8 cellular contexts compared by ENCODE assay signal in the genomic region with DNA sequence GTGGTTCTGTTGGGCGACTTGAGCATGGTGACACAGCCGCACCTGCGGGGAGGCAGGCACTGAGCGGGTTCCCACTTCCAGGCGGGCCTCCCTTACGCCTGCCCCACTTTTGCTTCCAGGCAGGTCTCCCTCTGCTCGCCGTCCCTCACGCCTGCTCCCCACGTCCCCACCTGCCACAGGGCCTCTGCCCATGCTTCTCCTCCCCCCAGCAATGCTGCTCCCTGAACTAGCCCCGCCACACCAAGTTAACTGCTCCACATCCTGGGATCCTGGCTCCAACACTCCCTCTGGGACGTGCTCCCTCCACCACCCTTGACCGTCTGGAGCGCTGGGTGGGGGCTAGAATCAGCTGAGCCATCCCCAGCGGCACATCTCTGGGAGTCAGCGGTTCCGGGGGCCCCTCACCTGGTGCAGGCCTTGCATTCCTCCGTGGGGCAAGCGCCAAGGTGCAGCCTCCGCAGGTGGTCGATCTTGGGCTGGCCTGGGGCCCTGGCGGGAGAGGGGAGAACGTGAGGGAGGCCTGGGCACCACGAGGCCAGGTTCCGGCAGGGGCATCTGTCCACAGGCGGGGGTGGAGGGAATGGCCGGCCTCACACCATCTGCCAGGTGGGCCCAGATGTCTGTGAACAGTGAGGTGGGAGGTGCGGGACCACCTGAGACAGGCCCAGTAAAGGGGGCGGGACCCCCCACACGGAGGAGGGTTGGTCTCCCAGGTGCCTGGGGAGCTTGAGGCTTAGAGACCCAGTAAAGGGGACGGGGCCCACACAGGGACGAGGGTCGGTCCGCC. TPM values are rescaled to one million over a fixed set of nuclear protein-coding genes. Genes with fewer than 3 reads are reported as not detected.
DNase-seq lines count a peak whose midpoint lies in the region; ATAC-seq, FAIRE-seq and TF ChIP-seq lines count a peak whose summit lies in the region.
"Had no signal": no experiment of that assay in that cellular context is flagged by ENCODE, and none has a peak within 500 bp of the region (broad histone marks: within the 10 kb centered on the region; RNA-seq: fewer than 3 reads in every experiment).

No MANE protein-coding gene starts in this region.

- no peak overlapping the region for H2AFZ ChIP-seq in keratinocyte (ENCODE audit: control insufficient read depth, low read length)

- no peak for TF ChIP-seq EP300 in upper lobe of left lung (IDR thresholded peaks at IDR 0.05)

- H3K4me3 ChIP-seq in adrenal gland (no peak overlapping the region), keratinocyte (ENCODE audit: control insufficient read depth in 2 of 3, extremely low read depth in 1 of 3, insufficient read depth in 2 of 3, low read depth in 1 of 3, low read length in 3 of 3) (no peak overlapping the region), upper lobe of left lung (no peak overlapping the region)

- H3K27ac ChIP-seq in adrenal gland (peak overlapping the region in 4 of 5 donors; percentile 63 to 91 (median 78)), keratinocyte (ENCODE audit: control insufficient read depth, insufficient read depth, low read length) (peak overlapping the region; percentile 48), upper lobe of left lung (peak overlapping the region in 3 of 4 donors; percentile 60 to 83 (median 75))

- H4K20me1 ChIP-seq in keratinocyte (ENCODE audit: control insufficient read depth, extremely low read depth, insufficient read depth, low read length): no peaks in the 10 kb centered on the region

- H3K9me1 ChIP-seq in keratinocyte (ENCODE audit: control insufficient read depth, extremely low read depth, insufficient read depth, low read length): no peaks in the 10 kb centered on the region

- H3K27me3 ChIP-seq in adrenal gland (no peaks in the 10 kb centered on the region), keratinocyte (ENCODE audit: control insufficient read depth, extremely low read depth, insufficient read depth, low read length) (no peaks in the 10 kb centered on the region), upper lobe of left lung (no peaks in the 10 kb centered on the region)

- peaks cover 0 to 25% of the 10 kb centered on the region in 2 donors for H3K36me3 ChIP-seq in adrenal gland (replicated peaks in 1 of 2)
- H3K36me3 ChIP-seq in keratinocyte (ENCODE audit: control insufficient read depth in 2 of 2, extremely low read depth in 1 of 2, insufficient read depth in 2 of 2, low read length in 2 of 2): peaks cover 14 to 15% of the 10 kb centered on the region in 2 experiments
- H3K36me3 ChIP-seq in upper lobe of left lung: peaks cover 0 to 52% (median 39%) of the 10 kb centered on the region in 4 donors

- no peak for FAIRE-seq in keratinocyte (lab: Jason Lieb, UNC)
- FAIRE-seq: RCC 7860 had no signal

- no peak for TF ChIP-seq CTCF in adrenal gland (IDR thresholded peaks at IDR 0.05)
- no peak for TF ChIP-seq CTCF in keratinocyte (optimal IDR thresholded peaks at IDR 0.05 in 1 of 3, IDR thresholded peaks at IDR 0.05 in 1 of 3, conservative IDR thresholded peaks at IDR 0.05 in 1 of 3; ENCODE audit: extremely low read depth in 1 of 3, insufficient read depth in 2 of 3, low read length in 3 of 3)
- no peak for TF ChIP-seq CTCF in upper lobe of left lung (IDR thresholded peaks at IDR 0.05)

- peak overlapping the region; percentile 30 for H3K9ac ChIP-seq in keratinocyte (ENCODE audit: control insufficient read depth, extremely low read depth, insufficient read depth, low read length)

- H3K4me1 ChIP-seq in adrenal gland (replicated peaks in 1 of 2) (peaks cover 12 to 19% of the 10 kb centered on the region in 2 donors), keratinocyte (ENCODE audit: control insufficient read depth, extremely low read depth, insufficient read depth, low read length) (peaks cover 17% of the 10 kb centered on the region), upper lobe of left lung (peaks cover 11 to 21% (median 18%) of the 10 kb centered on the region in 4 donors)

- H3K9me3 ChIP-seq in adrenal gland (replicated peaks in 1 of 3) (no peaks in the 10 kb centered on the region), keratinocyte (ENCODE audit: control insufficient read depth, low read depth, low read length) (no peaks in the 10 kb centered on the region), upper lobe of left lung (no peaks in the 10 kb centered on the region)

- no peak for ATAC-seq in upper lobe of left lung (ENCODE audit: low FRiP score in 2 of 2)

- no peaks in the 10 kb centered on the region for H3K79me2 ChIP-seq in keratinocyte (ENCODE audit: control insufficient read depth, insufficient read depth, low read length)

- TF ChIP-seq POLR2A in adrenal gland (IDR thresholded peaks at IDR 0.05): no peak
- no peak for TF ChIP-seq POLR2A in upper lobe of left lung (IDR thresholded peaks at IDR 0.05)

- DNase-seq in adrenal gland (peak in 1 of 7 donors; percentile 24), keratinocyte (ENCODE audit: low read depth, low spot score) (no peak), upper lobe of left lung (peak in 1 of 2 donors; percentile 80), NCI-H1048 (lab: John Stamatoyannopoulos, UW) (no peak), inferior parietal cortex (ENCODE audit: extremely low spot score) (no peak)
- DNase-seq: stimulated activated CD4-positive, alpha-beta T cell treated with anti-CD3 and anti-CD28 coated beads, Interleukin-2, amount 100 ng/mL, for 48 hours had no signal

- dilution Hi-C loops in keratinocyte (cut with MboI; ENCODE audit: extremely low pct_ligation_motif_present, low sequenced_read_pairs): no loop called here

- WGBS in adrenal gland, 4 donors: 80 to 91% (median 89%) methylated on average over 16 to 34 of the region's 34 CpGs
- WGBS in upper lobe of left lung, 2 donors: 95% methylated on average over 29 to 31 of the region's 34 CpGs

- intact Hi-C loops in adrenal gland (cut with DNase I): loop anchor here in 1 of 2 donors (5.0 kb wide), 1 partner anchor 114 kb away; the partner anchor contains the start of gene WDR18

- peak overlapping the region; percentile 22 for H3K4me2 ChIP-seq in keratinocyte (ENCODE audit: control insufficient read depth, extremely low read depth, insufficient read depth, low read depth, low read length)

RNA-seq across cellular contexts. Expression of gene CFD, which starts 9.2 kb away (rescaled TPM):
- total RNA-seq in adrenal gland (100 to 1,000 TPM in 3 of 8 donors, 10 to 100 TPM in 5; 15.8 to 176 (median 69.2) TPM), upper lobe of left lung (100 to 1,000 TPM; 101 to 393 (median 259) TPM)
- polyA plus RNA-seq in adrenal gland (100 to 1,000 TPM in 1 of 3 donors, 10 to 100 TPM in 1, under 1 TPM in 1; 0.92 to 466 (median 47.8) TPM), keratinocyte (0.37 to 1.6 TPM (median 0.47 TPM) in 3 replicates)
- polyA plus RNA-seq in keratinocyte (2011; ENCODE audit: low read depth): not detected
- polyA plus RNA-seq in keratinocyte (2011; cell fraction: cytosol; rRNA removed): 0.49 and 2.3 TPM in 2 replicates
- polyA plus RNA-seq in keratinocyte (2011; cell fraction: nucleus; rRNA removed): 0.64 and 1.5 TPM in 2 replicates
- 0.49 and 2.2 TPM in 2 replicates for polyA plus RNA-seq in keratinocyte (2012; ENCODE audit: low replicate concordance)
- 0.43 to 0.45 TPM (median 0.43 TPM) in 3 replicates for polyA minus RNA-seq in keratinocyte
- polyA minus RNA-seq in keratinocyte (2011; cell fraction: cytosol; rRNA and poly(A)+ RNA removed): 5.0 TPM
- polyA minus RNA-seq in keratinocyte (2011; cell fraction: nucleus; rRNA and poly(A)+ RNA removed): 1.4 and 3.3 TPM in 2 replicates

RNA-seq across cellular contexts. Expression of gene ELANE, which starts 16.5 kb away (rescaled TPM):
- 1 to 10 TPM in 2 of 8 donors, under 1 TPM in 2, not detected in 4; 0.48 to 2.2 (median 1.1) TPM for total RNA-seq in adrenal gland
- polyA plus RNA-seq in adrenal gland: 1 to 10 TPM in 2 of 3 donors, not detected in 1; 3.3 to 3.4 TPM
- polyA plus RNA-seq in keratinocyte: not detected in 3 replicates
- polyA plus RNA-seq in keratinocyte (2011; ENCODE audit: low read depth): not detected
- polyA plus RNA-seq in keratinocyte (2011; cell fraction: cytosol; rRNA removed): not detected in 2 replicates
- not detected in 2 replicates for polyA plus RNA-seq in keratinocyte (2011; cell fraction: nucleus; rRNA removed)
- polyA plus RNA-seq in keratinocyte (2012; ENCODE audit: low replicate concordance): not detected in 2 replicates
- polyA minus RNA-seq in keratinocyte: not detected in 3 replicates
- not detected for polyA minus RNA-seq in keratinocyte (2011; cell fraction: cytosol; rRNA and poly(A)+ RNA removed)
- polyA minus RNA-seq in keratinocyte (2011; cell fraction: nucleus; rRNA and poly(A)+ RNA removed): not detected in 2 replicates
- 10 to 100 TPM in 1 of 6 donors, 1 to 10 TPM in 2, under 1 TPM in 2, not detected in 1; 0.69 to 11.9 (median 1.3) TPM for total RNA-seq in upper lobe of left lung

RNA-seq across cellular contexts. Expression of gene MED16, which starts 24.3 kb away (rescaled TPM):
- 100 to 1,000 TPM in 1 of 8 donors, 10 to 100 TPM in 7; 46.1 to 101 (median 62.6) TPM for total RNA-seq in adrenal gland
- 100 to 1,000 TPM in 2 of 3 donors, 1 to 10 TPM in 1; 5.3 to 139 (median 127) TPM for polyA plus RNA-seq in adrenal gland
- 9.7 to 20.3 TPM (median 12.0 TPM) in 3 replicates for polyA plus RNA-seq in keratinocyte
- 14.3 TPM for polyA plus RNA-seq in keratinocyte (2011; ENCODE audit: low read depth)
- 9.1 and 21.9 TPM in 2 replicates for polyA plus RNA-seq in keratinocyte (2011; cell fraction: cytosol; rRNA removed)
- 17.4 and 22.9 TPM in 2 replicates for polyA plus RNA-seq in keratinocyte (2011; cell fraction: nucleus; rRNA removed)
- 13.4 and 35.7 TPM in 2 replicates for polyA plus RNA-seq in keratinocyte (2012; ENCODE audit: low replicate concordance)
- polyA minus RNA-seq in keratinocyte: 16.1 to 51.3 TPM (median 18.7 TPM) in 3 replicates
- polyA minus RNA-seq in keratinocyte (2011; cell fraction: cytosol; rRNA and poly(A)+ RNA removed): 92.7 TPM
- polyA minus RNA-seq in keratinocyte (2011; cell fraction: nucleus; rRNA and poly(A)+ RNA removed): 30.8 and 36.4 TPM in 2 replicates
- 100 to 1,000 TPM in 2 of 6 donors, 10 to 100 TPM in 4; 33.5 to 110 (median 62.1) TPM for total RNA-seq in upper lobe of left lung

RNA-seq across cellular contexts. Expression of gene RNU6-9, which starts 24.6 kb away (rescaled TPM):
- not detected for total RNA-seq in adrenal gland
- polyA plus RNA-seq in adrenal gland: not detected
- not detected in 3 replicates for polyA plus RNA-seq in keratinocyte
- not detected for polyA plus RNA-seq in keratinocyte (2011; ENCODE audit: low read depth)
- polyA plus RNA-seq in keratinocyte (2011; cell fraction: cytosol; rRNA removed): not detected in 2 replicates
- polyA plus RNA-seq in keratinocyte (2011; cell fraction: nucleus; rRNA removed): not detected in 2 replicates
- not detected in 2 replicates for polyA plus RNA-seq in keratinocyte (2012; ENCODE audit: low replicate concordance)
- polyA minus RNA-seq in keratinocyte: not detected in 3 replicates
- polyA minus RNA-seq in keratinocyte (2011; cell fraction: cytosol; rRNA and poly(A)+ RNA removed): not detected
- not detected in 2 replicates for polyA minus RNA-seq in keratinocyte (2011; cell fraction: nucleus; rRNA and poly(A)+ RNA removed)
- total RNA-seq in upper lobe of left lung: not detected
- total RNA-seq: subcutaneous adipose tissue had no signal

RNA-seq across cellular contexts. Expression of gene PRTN3, which starts 27.9 kb away (rescaled TPM):
- under 1 TPM in 1 of 8 donors, not detected in 7; 0.32 TPM for total RNA-seq in adrenal gland
- polyA plus RNA-seq in adrenal gland: under 1 TPM in 2 of 3 donors, not detected in 1; 0.20 to 0.40 TPM
- not detected in 3 replicates for polyA plus RNA-seq in keratinocyte
- not detected for polyA plus RNA-seq in keratinocyte (2011; ENCODE audit: low read depth)
- not detected in 2 replicates for polyA plus RNA-seq in keratinocyte (2011; cell fraction: cytosol; rRNA removed)
- polyA plus RNA-seq in keratinocyte (2011; cell fraction: nucleus; rRNA removed): not detected in 2 replicates
- not detected in 2 replicates for polyA plus RNA-seq in keratinocyte (2012; ENCODE audit: low replicate concordance)
- not detected in 3 replicates for polyA minus RNA-seq in keratinocyte
- not detected for polyA minus RNA-seq in keratinocyte (2011; cell fraction: cytosol; rRNA and poly(A)+ RNA removed)
- not detected in 2 replicates for polyA minus RNA-seq in keratinocyte (2011; cell fraction: nucleus; rRNA and poly(A)+ RNA removed)
- 1 to 10 TPM in 2 of 6 donors, not detected in 4; 1.1 to 9.4 TPM for total RNA-seq in upper lobe of left lung
- total RNA-seq: subcutaneous adipose tissue had no signal
